In the genomic region with DNA sequence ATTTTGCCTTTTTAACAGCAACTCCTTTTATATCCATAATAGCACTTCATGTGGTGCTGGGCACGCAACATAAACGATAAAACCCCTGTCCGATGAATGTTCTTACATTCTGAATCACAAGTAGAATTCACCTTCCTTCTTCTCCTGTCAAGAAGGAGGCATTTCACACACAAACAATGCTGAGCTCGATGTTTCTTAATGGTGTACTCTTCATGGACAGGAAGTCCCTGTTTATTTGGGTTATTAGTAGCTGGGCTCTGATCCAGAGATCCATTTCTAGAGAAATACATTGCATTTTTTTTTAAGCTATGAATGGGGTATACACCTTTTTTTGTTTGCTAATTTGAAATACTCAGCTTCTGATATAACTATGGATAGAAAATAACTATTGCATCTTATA, we compare ENCODE assay signal across 18 cellular contexts.
DNase-seq lines count a peak whose midpoint lies in the region; ATAC-seq lines count a peak whose summit lies in the region.
"Had no signal": no experiment of that assay in that cellular context is flagged by ENCODE, and none has a peak within 500 bp of the region (broad histone marks: within the 10 kb centered on the region; RNA-seq: fewer than 3 reads in every experiment).

No MANE protein-coding gene starts in this region.

- H3K4me3 ChIP-seq in mesenchymal stem cell (ENCODE audit: insufficient read depth in 1 of 2, low read depth in 1 of 2, low read length in 2 of 2) = no peak overlapping the region
- H3K4me3 ChIP-seq: GM12878 had no signal

- DNase-seq in activated T-cell treated with anti-CD3 and anti-CD28 coated beads, Interleukin-2, amount 50 U/mL, for 72 hours = no peak
- DNase-seq in activated T-cell treated with anti-CD3 and anti-CD28 coated beads, Interleukin-2, amount 50 U/mL, for 24 hours = no peak
- DNase-seq in NCI-H2029 (lab: John Stamatoyannopoulos, UW) (peak; percentile 64), dermis blood vessel endothelial cell (peak; percentile 64), mesenchymal stem cell (peak; percentile 38), COR-L47 (lab: John Stamatoyannopoulos, UW) (no peak)
- no peak for DNase-seq in stimulated activated effector memory CD8-positive, alpha-beta T cell treated with anti-CD3 and anti-CD28 coated beads, Interleukin-12 subunit alpha, Interleukin-12 subunit beta, amount 100 ng/mL, for 72 hours (ENCODE audit: low spot score in 2 of 2)
- no peak for DNase-seq in activated naive CD4-positive, alpha-beta T cell (lab: John Stamatoyannopoulos, UW)
- DNase-seq: DMS53, GDM1, H9, NCI-H1417 treated with DMSO at 0.1 percent for 48 hours, NCI-H2081 treated with DMSO at 0.1 percent for 48 hours, NCI-H226, NCI-H526, OCI-M1, SIG-M5 had no signal

- H3K79me1 ChIP-seq in mesenchymal stem cell (replicated peaks; ENCODE audit: low read length, poor library complexity, severe bottlenecking) = peaks cover 7% of the 10 kb centered on the region

- no peak overlapping the region for H4K8ac ChIP-seq in mesenchymal stem cell (ENCODE audit: low read length)

- no peak overlapping the region for H3K4me3 Mint-ChIP-seq in activated T-cell treated with anti-CD3 and anti-CD28 coated beads, Interleukin-2, amount 50 U/mL, for 72 hours
- H3K4me3 Mint-ChIP-seq in activated T-cell treated with anti-CD3 and anti-CD28 coated beads, Interleukin-2, amount 50 U/mL, for 24 hours = no peak overlapping the region
- H3K4me3 Mint-ChIP-seq in stimulated activated effector memory CD8-positive, alpha-beta T cell treated with anti-CD3 and anti-CD28 coated beads, Interleukin-12 subunit alpha, Interleukin-12 subunit beta, amount 100 ng/mL, for 72 hours = no peak overlapping the region
- H3K4me3 Mint-ChIP-seq: H9 had no signal

- no peak overlapping the region for H3K23ac ChIP-seq in mesenchymal stem cell (ENCODE audit: low read length in 2 of 2)

- H3K9me3 ChIP-seq in mesenchymal stem cell (ENCODE audit: control insufficient read depth, low read length) = no peaks in the 10 kb centered on the region

- H2BK5ac ChIP-seq in mesenchymal stem cell (ENCODE audit: low read depth, low read length, poor library complexity, severe bottlenecking) = no peak overlapping the region

- H3K36me3 ChIP-seq in mesenchymal stem cell (ENCODE audit: control insufficient read depth in 1 of 2, insufficient read depth in 2 of 2, low read depth in 1 of 2, low read length in 2 of 2) = no peaks in the 10 kb centered on the region

- H3K9ac ChIP-seq in mesenchymal stem cell (ENCODE audit: low read length) = no peak overlapping the region

- H3K36me3 Mint-ChIP-seq in activated T-cell treated with anti-CD3 and anti-CD28 coated beads, Interleukin-2, amount 50 U/mL, for 72 hours (ENCODE audit: insufficient read depth in 2 of 2) = no peaks in the 10 kb centered on the region
- H3K36me3 Mint-ChIP-seq in activated T-cell treated with anti-CD3 and anti-CD28 coated beads, Interleukin-2, amount 50 U/mL, for 24 hours (ENCODE audit: low read depth) = no peaks in the 10 kb centered on the region
- no peaks in the 10 kb centered on the region for H3K36me3 Mint-ChIP-seq in stimulated activated effector memory CD8-positive, alpha-beta T cell treated with anti-CD3 and anti-CD28 coated beads, Interleukin-12 subunit alpha, Interleukin-12 subunit beta, amount 100 ng/mL, for 72 hours

- no peak overlapping the region for H2AFZ ChIP-seq in mesenchymal stem cell (ENCODE audit: low read depth, low read length)

- H3K27me3 ChIP-seq in mesenchymal stem cell (ENCODE audit: control insufficient read depth in 1 of 2, insufficient read depth in 1 of 2, low read length in 2 of 2) = no peaks in the 10 kb centered on the region

- peak overlapping the region; percentile 67 for H3K27ac Mint-ChIP-seq in activated T-cell treated with anti-CD3 and anti-CD28 coated beads, Interleukin-2, amount 50 U/mL, for 72 hours
- H3K27ac Mint-ChIP-seq in activated T-cell treated with anti-CD3 and anti-CD28 coated beads, Interleukin-2, amount 50 U/mL, for 24 hours = no peak overlapping the region
- H3K27ac Mint-ChIP-seq in stimulated activated effector memory CD8-positive, alpha-beta T cell treated with anti-CD3 and anti-CD28 coated beads, Interleukin-12 subunit alpha, Interleukin-12 subunit beta, amount 100 ng/mL, for 72 hours = no peak overlapping the region
- H3K27ac Mint-ChIP-seq: H9 had no signal

- no peak overlapping the region for H3K14ac ChIP-seq in mesenchymal stem cell (ENCODE audit: low read length in 2 of 2)

- no peaks in the 10 kb centered on the region for H3K27me3 Mint-ChIP-seq in activated T-cell treated with anti-CD3 and anti-CD28 coated beads, Interleukin-2, amount 50 U/mL, for 72 hours (ENCODE audit: low read depth)
- H3K27me3 Mint-ChIP-seq in activated T-cell treated with anti-CD3 and anti-CD28 coated beads, Interleukin-2, amount 50 U/mL, for 24 hours = no peaks in the 10 kb centered on the region

- no peak for ATAC-seq in activated T-cell treated with anti-CD3 and anti-CD28 coated beads, Interleukin-2, amount 50 U/mL, for 72 hours (replicated peaks in 1 of 2)
- ATAC-seq in stimulated activated effector memory CD8-positive, alpha-beta T cell treated with anti-CD3 and anti-CD28 coated beads, Interleukin-12 subunit alpha, Interleukin-12 subunit beta, amount 100 ng/mL, for 72 hours = no peak
- ATAC-seq: GM12878 had no signal

- H2BK120ac ChIP-seq in mesenchymal stem cell (ENCODE audit: low read depth, low read length) = no peak overlapping the region

- H3K9me3 Mint-ChIP-seq in activated T-cell treated with anti-CD3 and anti-CD28 coated beads, Interleukin-2, amount 50 U/mL, for 72 hours = no peaks in the 10 kb centered on the region
- H3K9me3 Mint-ChIP-seq in activated T-cell treated with anti-CD3 and anti-CD28 coated beads, Interleukin-2, amount 50 U/mL, for 24 hours = no peaks in the 10 kb centered on the region
- no peaks in the 10 kb centered on the region for H3K9me3 Mint-ChIP-seq in stimulated activated effector memory CD8-positive, alpha-beta T cell treated with anti-CD3 and anti-CD28 coated beads, Interleukin-12 subunit alpha, Interleukin-12 subunit beta, amount 100 ng/mL, for 72 hours
- H3K9me3 Mint-ChIP-seq: H9 had no signal

- no peak overlapping the region for H2BK15ac ChIP-seq in mesenchymal stem cell (ENCODE audit: low read depth, poor library complexity, severe bottlenecking)

- no peaks in the 10 kb centered on the region for H3K4me1 ChIP-seq in mesenchymal stem cell (ENCODE audit: control insufficient read depth, insufficient read depth, low read depth, low read length)

- WGBS in mesenchymal stem cell = 53% methylated on average over 3 of the region's 4 CpGs

- no peak overlapping the region for H2BK12ac ChIP-seq in mesenchymal stem cell (ENCODE audit: low read length in 2 of 2)

- H3K4ac ChIP-seq in mesenchymal stem cell (ENCODE audit: low read depth in 1 of 2, low read length in 2 of 2) = no peak overlapping the region

- H3K27ac ChIP-seq in mesenchymal stem cell (ENCODE audit: low read length, poor library complexity, severe bottlenecking) = no peak overlapping the region

- peaks cover 7% of the 10 kb centered on the region for H3K4me1 Mint-ChIP-seq in activated T-cell treated with anti-CD3 and anti-CD28 coated beads, Interleukin-2, amount 50 U/mL, for 72 hours (ENCODE audit: low read depth)
- H3K4me1 Mint-ChIP-seq in activated T-cell treated with anti-CD3 and anti-CD28 coated beads, Interleukin-2, amount 50 U/mL, for 24 hours (ENCODE audit: low read depth) = peaks cover 9% of the 10 kb centered on the region
- H3K4me1 Mint-ChIP-seq in stimulated activated effector memory CD8-positive, alpha-beta T cell treated with anti-CD3 and anti-CD28 coated beads, Interleukin-12 subunit alpha, Interleukin-12 subunit beta, amount 100 ng/mL, for 72 hours = no peaks in the 10 kb centered on the region

- H3K18ac ChIP-seq in mesenchymal stem cell (ENCODE audit: low read depth in 1 of 2, low read length in 2 of 2) = no peak overlapping the region

- no peak overlapping the region for H4K91ac ChIP-seq in mesenchymal stem cell (ENCODE audit: low read length)

- H3K4me2 ChIP-seq in mesenchymal stem cell (ENCODE audit: low read length, poor library complexity, severe bottlenecking) = no peak overlapping the region

- H2AK5ac ChIP-seq in mesenchymal stem cell (ENCODE audit: low read length, severe bottlenecking) = no peak overlapping the region

Comparison
In these comparisons a context has a peak if more than half of its experiments do, and no peak if none do; other contexts are left out.
1. DNase-seq: peak in NCI-H2029 (single experiment), dermis blood vessel endothelial cell (single experiment) and mesenchymal stem cell (single experiment); none in activated T-cell treated with anti-CD3 and anti-CD28 coated beads, Interleukin-2, amount 50 U/mL, for 72 hours (0 of 2), activated T-cell treated with anti-CD3 and anti-CD28 coated beads, Interleukin-2, amount 50 U/mL, for 24 hours (single experiment), stimulated activated effector memory CD8-positive, alpha-beta T cell treated with anti-CD3 and anti-CD28 coated beads, Interleukin-12 subunit alpha, Interleukin-12 subunit beta, amount 100 ng/mL, for 72 hours (0 of 2), COR-L47 (single experiment) and activated naive CD4-positive, alpha-beta T cell (0 of 4).